Comparison of ENCODE assay signal across 8 cellular contexts in the genomic region with DNA sequence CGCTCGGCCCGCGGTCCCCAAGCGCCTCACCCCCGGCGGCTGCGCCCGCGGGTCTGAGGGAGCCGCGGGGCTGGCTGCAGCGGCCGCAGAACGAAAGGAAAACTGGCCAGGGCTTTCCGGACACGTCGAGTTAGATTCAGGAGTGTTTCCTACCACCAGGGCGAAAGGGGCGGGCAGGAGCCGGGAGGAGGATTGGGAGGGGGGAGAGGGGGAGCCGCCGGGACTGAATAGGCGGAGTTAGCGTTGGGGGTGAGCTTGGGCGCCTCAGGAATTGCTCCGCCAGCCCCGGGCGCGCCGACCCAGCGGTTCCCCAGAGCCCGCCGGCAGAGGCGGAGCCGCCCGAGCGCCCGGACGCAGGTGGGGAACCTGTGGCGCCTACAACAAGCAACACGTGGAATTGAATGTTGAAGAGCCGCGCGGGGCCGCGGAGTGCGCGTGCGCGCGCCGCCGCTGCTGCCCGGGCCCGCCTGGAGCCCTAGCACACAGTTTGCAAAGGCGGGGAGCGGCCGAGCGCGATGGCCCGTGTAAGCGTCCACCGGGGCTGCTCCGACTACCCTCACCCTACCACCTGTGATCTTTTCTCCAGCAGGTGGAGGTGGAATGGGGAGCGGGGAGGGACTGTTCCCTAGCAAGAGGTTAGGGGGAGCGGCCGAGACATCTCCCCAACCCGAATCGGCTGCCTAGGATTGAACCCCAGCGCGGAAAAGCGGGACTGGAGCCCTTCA. TPM values are rescaled to one million over a fixed set of nuclear protein-coding genes. Genes with fewer than 3 reads are reported as not detected.
DNase-seq lines count a peak whose midpoint lies in the region; ATAC-seq and TF ChIP-seq lines count a peak whose summit lies in the region.

A gene (minus strand): TSS at position 104 of the 725 bp plus-strand sequence. CDS start 123 bp downstream, outside the sequence.

- no peaks in the 10 kb centered on the region for H4K20me1 ChIP-seq in PC-3 (ENCODE audit: low read length)

- no TSS peak for BruUV-seq in PC-3 (replicated peaks; lab: Mats Ljungman, UMichigan)

- H3K79me2 ChIP-seq in PC-3 (ENCODE audit: low read length) = no peaks in the 10 kb centered on the region

- H3K27me3 ChIP-seq in HL-60 (ENCODE audit: insufficient read depth, poor library complexity, severe bottlenecking) (peaks cover 48% of the 10 kb centered on the region), PC-3 (ENCODE audit: low read length) (peaks cover 14% of the 10 kb centered on the region), iPS-20b (ENCODE audit: insufficient read depth, low read length) (peaks cover 43% of the 10 kb centered on the region)

- H3K9ac ChIP-seq in PC-3 (ENCODE audit: low read length) = peak within 1 kb of the TSS; percentile 64
- peak within 1 kb of the TSS; percentile 63; the same call in 1 of the 2 replicates for H3K9ac ChIP-seq in iPS-20b (ENCODE audit: low read depth, low read length)

- ATAC-seq in GM21390 (IDR thresholded peaks at IDR 0.05; ENCODE audit: unreplicated experiment) (peak; percentile 67), PC-3 (peak; percentile 66), sciatic nerve (peak; percentile 93)

- CTCF ChIA-PET in PC-3 (lab: Charles Lee) = interaction anchor here (0.6 kb wide), 1 partner anchor 82 kb away, joined by 3 read pairs; no protein-coding TSS in a partner anchor

- H3K9me2 ChIP-seq in PC-3 (replicated peaks; ENCODE audit: low read length) = no peaks in the 10 kb centered on the region

- H3K4me2 ChIP-seq in PC-3 (ENCODE audit: low read length) = peak within 1 kb of the TSS; percentile 97

- DNase-seq in ELF-1 (ENCODE audit: low read depth, low spot score) (peak; percentile 86), HL-60 (ENCODE audit: low read depth in 1 of 2, low spot score in 1 of 2) (peak; percentile 14 to 15), PC-3 (peak; percentile 71), cardiac fibroblast (ENCODE audit: low read depth in 2 of 2) (peak; percentile 91 to 94), sciatic nerve (ENCODE audit: low spot score) (peak; percentile 85)
- no peak for DNase-seq in activated effector memory CD4-positive, alpha-beta T cell treated with Interleukin-2 at 50 U/mL for 16 hours

- H2AFZ ChIP-seq in PC-3 (ENCODE audit: low read length) = peak within 1 kb of the TSS; percentile 99

- no peak for TF ChIP-seq CTCF in HL-60 (IDR thresholded peaks at IDR 0.05; ENCODE audit: insufficient read depth, low read length)
- TF ChIP-seq CTCF in PC-3 (conservative IDR thresholded peaks at IDR 0.05; ENCODE audit: low read depth, low read length) = no peak
- peak; percentile 47 for TF ChIP-seq CTCF in cardiac fibroblast (IDR thresholded peaks at IDR 0.05; ENCODE audit: low read depth, low read length)

- intact Hi-C loops in PC-3 (cut with micrococcal nuclease) = loop anchor here (5.0 to 10.0 kb wide), 3 partner anchors 212 to 481 kb away; no protein-coding TSS in a partner anchor
- intact Hi-C loops in sciatic nerve (cut with DNase I) = no loop called here

- H3K9me3 ChIP-seq in PC-3 (ENCODE audit: low read length) (no peaks in the 10 kb centered on the region), iPS-20b (ENCODE audit: insufficient read depth, low read depth, low read length) (no peaks in the 10 kb centered on the region)

- POLR2A ChIA-PET in PC-3 (lab: Charles Lee; ENCODE audit: unreplicated experiment) = interaction anchor here (0.6 to 0.7 kb wide), 2 partner anchors 142 to 309 kb away, joined by 6 read pairs; no protein-coding TSS in a partner anchor

- no peak within 1 kb of the TSS for H3K27ac ChIP-seq in HL-60 (replicated peaks)
- H3K27ac ChIP-seq in PC-3 (ENCODE audit: low read length) = peak within 1 kb of the TSS; percentile 38
- H3K27ac ChIP-seq in iPS-20b (ENCODE audit: low read length) = no peak within 1 kb of the TSS

- H3K4me1 ChIP-seq in PC-3 (ENCODE audit: insufficient read depth, low read length) = peaks cover 19% of the 10 kb centered on the region
- H3K4me1 ChIP-seq in iPS-20b (ENCODE audit: insufficient read depth, low read length) = peaks cover 19% of the 10 kb centered on the region; the same call in 1 of the 2 replicates

- H3K36me3 ChIP-seq in PC-3 (ENCODE audit: low read depth, low read length) = no peaks in the 10 kb centered on the region
- no peaks in the 10 kb centered on the region for H3K36me3 ChIP-seq in iPS-20b (ENCODE audit: insufficient read depth, low read depth, low read length)

- no peaks in the 10 kb centered on the region for H3F3A ChIP-seq in PC-3 (ENCODE audit: low read length, unreplicated experiment)

- H3K4me3 ChIP-seq in HL-60 (replicated peaks; ENCODE audit: insufficient read depth, low read length) (peak within 1 kb of the TSS; percentile 46), PC-3 (ENCODE audit: low read length) (peak within 1 kb of the TSS; percentile 79), cardiac fibroblast (replicated peaks in 1 of 2; ENCODE audit: low read depth in 2 of 2, low read length in 2 of 2) (peak within 1 kb of the TSS; percentile 86 to 91), iPS-20b (ENCODE audit: low read length) (peak within 1 kb of the TSS; percentile 91)

RNA-seq across cellular contexts. Expression of the gene that starts here (rescaled TPM):
- total RNA-seq in PC-3 (2014; rRNA removed) = 7.5 and 9.4 TPM in 2 replicates
- total RNA-seq in sciatic nerve = 11.0 TPM
